ENCODE assay signal across 2 cellular contexts in the genomic region with DNA sequence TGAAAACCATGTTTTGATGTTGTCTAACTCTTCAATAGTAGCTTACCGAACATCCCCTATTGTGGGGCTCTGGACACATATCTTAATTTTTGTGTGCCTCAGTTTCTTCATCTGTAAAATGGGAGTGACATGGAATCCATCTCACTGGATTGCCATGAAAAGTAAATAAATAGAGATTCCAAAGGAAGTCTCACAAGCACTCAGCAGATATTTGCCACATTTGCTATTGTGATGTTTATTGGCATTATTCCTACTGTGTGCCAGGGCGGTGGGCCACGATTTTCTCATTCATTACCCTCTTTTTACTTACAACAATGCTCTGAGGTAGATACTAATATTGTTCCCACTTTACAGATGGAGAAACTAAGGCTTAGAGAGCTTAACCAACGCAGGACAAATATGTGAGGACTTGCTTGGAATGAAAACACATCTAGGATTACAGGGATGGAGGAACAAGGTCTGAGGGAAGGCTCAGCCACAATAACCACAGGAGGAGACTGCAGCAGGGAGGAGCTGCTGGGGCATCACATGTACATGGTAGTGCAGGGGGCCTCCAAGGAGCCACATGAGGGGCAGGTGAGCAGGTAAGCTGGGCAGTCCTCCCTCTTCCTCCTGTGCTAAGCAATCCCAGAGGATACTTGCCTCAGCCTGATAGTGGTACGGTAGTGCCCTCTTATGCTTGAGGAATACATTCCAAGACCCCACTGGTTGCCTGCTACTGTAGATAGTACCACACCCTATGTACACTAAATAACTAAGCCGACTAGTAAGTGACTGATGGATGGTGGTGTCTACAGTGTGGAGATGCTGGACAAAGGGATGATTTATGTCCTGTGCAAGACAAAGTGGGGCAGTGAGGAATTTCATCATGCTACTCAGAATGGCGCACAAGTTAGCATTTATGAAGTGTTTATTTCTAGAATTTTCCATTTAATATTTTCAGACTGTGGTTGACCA.
TF ChIP-seq lines count a peak whose summit lies in the region.

No MANE protein-coding gene starts in this region.

TF ChIP-seq in A549, 52 proteins besides CTCF, POLR2A, EP300 and RAD21 (continued from another document):
- TF ChIP-seq, protein P1, sequence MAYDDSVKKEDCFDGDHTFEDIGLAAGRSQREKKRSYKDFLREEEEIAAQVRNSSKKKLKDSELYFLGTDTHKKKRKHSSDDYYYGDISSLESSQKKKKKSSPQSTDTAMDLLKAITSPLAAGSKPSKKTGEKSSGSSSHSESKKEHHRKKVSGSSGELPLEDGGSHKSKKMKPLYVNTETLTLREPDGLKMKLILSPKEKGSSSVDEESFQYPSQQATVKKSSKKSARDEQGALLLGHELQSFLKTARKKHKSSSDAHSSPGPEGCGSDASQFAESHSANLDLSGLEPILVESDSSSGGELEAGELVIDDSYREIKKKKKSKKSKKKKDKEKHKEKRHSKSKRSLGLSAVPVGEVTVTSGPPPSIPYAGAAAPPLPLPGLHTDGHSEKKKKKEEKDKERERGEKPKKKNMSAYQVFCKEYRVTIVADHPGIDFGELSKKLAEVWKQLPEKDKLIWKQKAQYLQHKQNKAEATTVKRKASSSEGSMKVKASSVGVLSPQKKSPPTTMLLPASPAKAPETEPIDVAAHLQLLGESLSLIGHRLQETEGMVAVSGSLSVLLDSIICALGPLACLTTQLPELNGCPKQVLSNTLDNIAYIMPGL (CRISPR knock-in tag; IDR thresholded peaks at IDR 0.05; ENCODE audit: borderline replicate concordance) = no peak
- TF ChIP-seq HOXA7 (CRISPR knock-in tag; IDR thresholded peaks at IDR 0.05) (no peak), RNF2 (IDR thresholded peaks at IDR 0.05; ENCODE audit: borderline replicate concordance, low read depth) (no peak), EHMT2 (IDR thresholded peaks at IDR 0.05; ENCODE audit: low read depth) (no peak), NPAS2 (CRISPR knock-in tag; IDR thresholded peaks at IDR 0.05; ENCODE audit: borderline replicate concordance) (no peak), NR3C1 (IDR thresholded peaks at IDR 0.05) (no peak), CBX8 (IDR thresholded peaks at IDR 0.05) (no peak), JUN (IDR thresholded peaks at IDR 0.05) (no peak; a peak in 1 of 5 replicates), HOXB13 (CRISPR knock-in tag; IDR thresholded peaks at IDR 0.05; ENCODE audit: low read depth) (no peak), ZNF302 (CRISPR knock-in tag; IDR thresholded peaks at IDR 0.05) (no peak), FOXS1 (CRISPR knock-in tag; IDR thresholded peaks at IDR 0.05) (no peak), RCOR1 (IDR thresholded peaks at IDR 0.05; ENCODE audit: low read depth, low read length) (no peak), ZFP36 (IDR thresholded peaks at IDR 0.05; ENCODE audit: borderline replicate concordance, partially characterized antibody) (no peak), MAZ (IDR thresholded peaks at IDR 0.05; ENCODE audit: borderline replicate concordance, low read depth, low read length) (no peak), GATA3 (IDR thresholded peaks at IDR 0.05; ENCODE audit: borderline replicate concordance) (peak; percentile 75), ZSCAN20 (CRISPR knock-in tag; IDR thresholded peaks at IDR 0.05) (no peak), KDM1A (IDR thresholded peaks at IDR 0.05; ENCODE audit: low read depth) (peak; percentile 96), EHF (CRISPR knock-in tag; IDR thresholded peaks at IDR 0.05) (no peak), HDAC2 (IDR thresholded peaks at IDR 0.05) (peak; percentile 78)
- TF ChIP-seq, protein P2, sequence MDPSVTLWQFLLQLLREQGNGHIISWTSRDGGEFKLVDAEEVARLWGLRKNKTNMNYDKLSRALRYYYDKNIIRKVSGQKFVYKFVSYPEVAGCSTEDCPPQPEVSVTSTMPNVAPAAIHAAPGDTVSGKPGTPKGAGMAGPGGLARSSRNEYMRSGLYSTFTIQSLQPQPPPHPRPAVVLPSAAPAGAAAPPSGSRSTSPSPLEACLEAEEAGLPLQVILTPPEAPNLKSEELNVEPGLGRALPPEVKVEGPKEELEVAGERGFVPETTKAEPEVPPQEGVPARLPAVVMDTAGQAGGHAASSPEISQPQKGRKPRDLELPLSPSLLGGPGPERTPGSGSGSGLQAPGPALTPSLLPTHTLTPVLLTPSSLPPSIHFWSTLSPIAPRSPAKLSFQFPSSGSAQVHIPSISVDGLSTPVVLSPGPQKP (IDR thresholded peaks at IDR 0.05; ENCODE audit: low read depth, low read length) = no peak
- TF ChIP-seq, protein P3, sequence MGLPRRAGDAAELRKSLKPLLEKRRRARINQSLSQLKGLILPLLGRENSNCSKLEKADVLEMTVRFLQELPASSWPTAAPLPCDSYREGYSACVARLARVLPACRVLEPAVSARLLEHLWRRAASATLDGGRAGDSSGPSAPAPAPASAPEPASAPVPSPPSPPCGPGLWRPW (IDR thresholded peaks at IDR 0.05) = no peak
- TF ChIP-seq, protein P4, sequence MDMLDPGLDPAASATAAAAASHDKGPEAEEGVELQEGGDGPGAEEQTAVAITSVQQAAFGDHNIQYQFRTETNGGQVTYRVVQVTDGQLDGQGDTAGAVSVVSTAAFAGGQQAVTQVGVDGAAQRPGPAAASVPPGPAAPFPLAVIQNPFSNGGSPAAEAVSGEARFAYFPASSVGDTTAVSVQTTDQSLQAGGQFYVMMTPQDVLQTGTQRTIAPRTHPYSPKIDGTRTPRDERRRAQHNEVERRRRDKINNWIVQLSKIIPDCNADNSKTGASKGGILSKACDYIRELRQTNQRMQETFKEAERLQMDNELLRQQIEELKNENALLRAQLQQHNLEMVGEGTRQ (IDR thresholded peaks at IDR 0.05) = no peak

TF ChIP-seq in K562, 482 proteins besides CTCF, POLR2A, EP300 and RAD21 (continued from another document and continues in another):
- TF ChIP-seq, protein P5, sequence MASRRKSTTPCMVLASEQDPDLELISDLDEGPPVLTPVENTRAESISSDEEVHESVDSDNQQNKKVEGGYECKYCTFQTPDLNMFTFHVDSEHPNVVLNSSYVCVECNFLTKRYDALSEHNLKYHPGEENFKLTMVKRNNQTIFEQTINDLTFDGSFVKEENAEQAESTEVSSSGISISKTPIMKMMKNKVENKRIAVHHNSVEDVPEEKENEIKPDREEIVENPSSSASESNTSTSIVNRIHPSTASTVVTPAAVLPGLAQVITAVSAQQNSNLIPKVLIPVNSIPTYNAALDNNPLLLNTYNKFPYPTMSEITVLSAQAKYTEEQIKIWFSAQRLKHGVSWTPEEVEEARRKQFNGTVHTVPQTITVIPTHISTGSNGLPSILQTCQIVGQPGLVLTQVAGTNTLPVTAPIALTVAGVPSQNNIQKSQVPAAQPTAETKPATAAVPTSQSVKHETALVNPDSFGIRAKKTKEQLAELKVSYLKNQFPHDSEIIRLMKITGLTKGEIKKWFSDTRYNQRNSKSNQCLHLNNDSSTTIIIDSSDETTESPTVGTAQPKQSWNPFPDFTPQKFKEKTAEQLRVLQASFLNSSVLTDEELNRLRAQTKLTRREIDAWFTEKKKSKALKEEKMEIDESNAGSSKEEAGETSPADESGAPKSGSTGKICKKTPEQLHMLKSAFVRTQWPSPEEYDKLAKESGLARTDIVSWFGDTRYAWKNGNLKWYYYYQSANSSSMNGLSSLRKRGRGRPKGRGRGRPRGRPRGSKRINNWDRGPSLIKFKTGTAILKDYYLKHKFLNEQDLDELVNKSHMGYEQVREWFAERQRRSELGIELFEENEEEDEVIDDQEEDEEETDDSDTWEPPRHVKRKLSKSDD (conservative IDR thresholded peaks at IDR 0.05; ENCODE audit: low read length) = no peak
- TF ChIP-seq ZFP36 (IDR thresholded peaks at IDR 0.05; ENCODE audit: low read depth, low read length, partially characterized antibody) = no peak
- peak; percentile 55; the same call in 1 of the 2 replicates for TF ChIP-seq CTBP1 (IDR thresholded peaks at IDR 0.05; ENCODE audit: borderline replicate concordance)
- TF ChIP-seq, protein P6, sequence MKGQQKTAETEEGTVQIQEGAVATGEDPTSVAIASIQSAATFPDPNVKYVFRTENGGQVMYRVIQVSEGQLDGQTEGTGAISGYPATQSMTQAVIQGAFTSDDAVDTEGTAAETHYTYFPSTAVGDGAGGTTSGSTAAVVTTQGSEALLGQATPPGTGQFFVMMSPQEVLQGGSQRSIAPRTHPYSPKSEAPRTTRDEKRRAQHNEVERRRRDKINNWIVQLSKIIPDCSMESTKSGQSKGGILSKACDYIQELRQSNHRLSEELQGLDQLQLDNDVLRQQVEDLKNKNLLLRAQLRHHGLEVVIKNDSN (CRISPR knock-in tag; IDR thresholded peaks at IDR 0.05) = no peak
- TF ChIP-seq ARID1B (IDR thresholded peaks at IDR 0.05) = peak; percentile 40; the same call in 1 of the 2 replicates
- no peak for TF ChIP-seq ARID2 (IDR thresholded peaks at IDR 0.05)
- TF ChIP-seq, protein P7, sequence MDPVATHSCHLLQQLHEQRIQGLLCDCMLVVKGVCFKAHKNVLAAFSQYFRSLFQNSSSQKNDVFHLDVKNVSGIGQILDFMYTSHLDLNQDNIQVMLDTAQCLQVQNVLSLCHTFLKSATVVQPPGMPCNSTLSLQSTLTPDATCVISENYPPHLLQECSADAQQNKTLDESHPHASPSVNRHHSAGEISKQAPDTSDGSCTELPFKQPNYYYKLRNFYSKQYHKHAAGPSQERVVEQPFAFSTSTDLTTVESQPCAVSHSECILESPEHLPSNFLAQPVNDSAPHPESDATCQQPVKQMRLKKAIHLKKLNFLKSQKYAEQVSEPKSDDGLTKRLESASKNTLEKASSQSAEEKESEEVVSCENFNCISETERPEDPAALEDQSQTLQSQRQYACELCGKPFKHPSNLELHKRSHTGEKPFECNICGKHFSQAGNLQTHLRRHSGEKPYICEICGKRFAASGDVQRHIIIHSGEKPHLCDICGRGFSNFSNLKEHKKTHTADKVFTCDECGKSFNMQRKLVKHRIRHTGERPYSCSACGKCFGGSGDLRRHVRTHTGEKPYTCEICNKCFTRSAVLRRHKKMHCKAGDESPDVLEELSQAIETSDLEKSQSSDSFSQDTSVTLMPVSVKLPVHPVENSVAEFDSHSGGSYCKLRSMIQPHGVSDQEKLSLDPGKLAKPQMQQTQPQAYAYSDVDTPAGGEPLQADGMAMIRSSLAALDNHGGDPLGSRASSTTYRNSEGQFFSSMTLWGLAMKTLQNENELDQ (CRISPR knock-in tag; IDR thresholded peaks at IDR 0.05; ENCODE audit: borderline replicate concordance) = no peak
- TF ChIP-seq CXXC5 (CRISPR knock-in tag; IDR thresholded peaks at IDR 0.05) = peak; percentile 17; the same call in 1 of the 2 replicates
- TF ChIP-seq HDAC3 (IDR thresholded peaks at IDR 0.05; ENCODE audit: borderline replicate concordance, partially characterized antibody) = no peak
- TF ChIP-seq ELF2 (CRISPR knock-in tag; IDR thresholded peaks at IDR 0.05) = no peak
- no peak for TF ChIP-seq SREBF1 (IDR thresholded peaks at IDR 0.05; ENCODE audit: borderline replicate concordance, low read depth, low read length)
- TF ChIP-seq, protein P8, sequence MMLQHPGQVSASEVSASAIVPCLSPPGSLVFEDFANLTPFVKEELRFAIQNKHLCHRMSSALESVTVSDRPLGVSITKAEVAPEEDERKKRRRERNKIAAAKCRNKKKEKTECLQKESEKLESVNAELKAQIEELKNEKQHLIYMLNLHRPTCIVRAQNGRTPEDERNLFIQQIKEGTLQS (IDR thresholded peaks at IDR 0.05) = peak; percentile 70; the same call in 1 of the 2 replicates
- TF ChIP-seq, protein P8 (CRISPR knock-in tag; conservative IDR thresholded peaks at IDR 0.05) = no peak
- TF ChIP-seq, protein P9, sequence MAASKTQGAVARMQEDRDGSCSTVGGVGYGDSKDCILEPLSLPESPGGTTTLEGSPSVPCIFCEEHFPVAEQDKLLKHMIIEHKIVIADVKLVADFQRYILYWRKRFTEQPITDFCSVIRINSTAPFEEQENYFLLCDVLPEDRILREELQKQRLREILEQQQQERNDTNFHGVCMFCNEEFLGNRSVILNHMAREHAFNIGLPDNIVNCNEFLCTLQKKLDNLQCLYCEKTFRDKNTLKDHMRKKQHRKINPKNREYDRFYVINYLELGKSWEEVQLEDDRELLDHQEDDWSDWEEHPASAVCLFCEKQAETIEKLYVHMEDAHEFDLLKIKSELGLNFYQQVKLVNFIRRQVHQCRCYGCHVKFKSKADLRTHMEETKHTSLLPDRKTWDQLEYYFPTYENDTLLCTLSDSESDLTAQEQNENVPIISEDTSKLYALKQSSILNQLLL (CRISPR knock-in tag; IDR thresholded peaks at IDR 0.05; ENCODE audit: borderline replicate concordance) = no peak
- no peak for TF ChIP-seq PCBP1 (IDR thresholded peaks at IDR 0.05; ENCODE audit: low read depth, low read length, poor library complexity, severe bottlenecking)
- no peak for TF ChIP-seq ZNF12 (CRISPR knock-in tag; IDR thresholded peaks at IDR 0.05)
- TF ChIP-seq ZNF217 (CRISPR knock-in tag; IDR thresholded peaks at IDR 0.05) = no peak
- TF ChIP-seq RB1 (IDR thresholded peaks at IDR 0.05; ENCODE audit: low read depth) = no peak
- TF ChIP-seq CEBPG (CRISPR knock-in tag; IDR thresholded peaks at IDR 0.05) = no peak; the same call in 1 of the 2 replicates
- peak; percentile 12 to 66; a peak in 2 of 4 replicates for TF ChIP-seq CEBPG (tag; conservative IDR thresholded peaks at IDR 0.05 in 1 of 2, IDR thresholded peaks at IDR 0.05 in 1 of 2)
- no peak for TF ChIP-seq HDAC2 (IDR thresholded peaks at IDR 0.05)
- TF ChIP-seq ZNF444 (CRISPR knock-in tag; IDR thresholded peaks at IDR 0.05) = no peak
- TF ChIP-seq, protein P10, sequence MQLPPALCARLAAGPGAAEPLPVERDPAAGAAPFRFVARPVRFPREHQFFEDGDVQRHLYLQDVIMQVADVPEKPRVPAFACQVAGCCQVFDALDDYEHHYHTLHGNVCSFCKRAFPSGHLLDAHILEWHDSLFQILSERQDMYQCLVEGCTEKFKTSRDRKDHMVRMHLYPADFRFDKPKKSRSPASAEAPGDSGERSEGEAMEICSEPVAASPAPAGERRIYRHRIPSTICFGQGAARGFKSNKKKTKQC (CRISPR knock-in tag; IDR thresholded peaks at IDR 0.05) = no peak
- TF ChIP-seq, protein P11, sequence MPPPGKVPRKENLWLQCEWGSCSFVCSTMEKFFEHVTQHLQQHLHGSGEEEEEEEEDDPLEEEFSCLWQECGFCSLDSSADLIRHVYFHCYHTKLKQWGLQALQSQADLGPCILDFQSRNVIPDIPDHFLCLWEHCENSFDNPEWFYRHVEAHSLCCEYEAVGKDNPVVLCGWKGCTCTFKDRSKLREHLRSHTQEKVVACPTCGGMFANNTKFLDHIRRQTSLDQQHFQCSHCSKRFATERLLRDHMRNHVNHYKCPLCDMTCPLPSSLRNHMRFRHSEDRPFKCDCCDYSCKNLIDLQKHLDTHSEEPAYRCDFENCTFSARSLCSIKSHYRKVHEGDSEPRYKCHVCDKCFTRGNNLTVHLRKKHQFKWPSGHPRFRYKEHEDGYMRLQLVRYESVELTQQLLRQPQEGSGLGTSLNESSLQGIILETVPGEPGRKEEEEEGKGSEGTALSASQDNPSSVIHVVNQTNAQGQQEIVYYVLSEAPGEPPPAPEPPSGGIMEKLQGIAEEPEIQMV (tag; conservative IDR thresholded peaks at IDR 0.05; ENCODE audit: low read depth) = no peak
- TF ChIP-seq, protein P12, sequence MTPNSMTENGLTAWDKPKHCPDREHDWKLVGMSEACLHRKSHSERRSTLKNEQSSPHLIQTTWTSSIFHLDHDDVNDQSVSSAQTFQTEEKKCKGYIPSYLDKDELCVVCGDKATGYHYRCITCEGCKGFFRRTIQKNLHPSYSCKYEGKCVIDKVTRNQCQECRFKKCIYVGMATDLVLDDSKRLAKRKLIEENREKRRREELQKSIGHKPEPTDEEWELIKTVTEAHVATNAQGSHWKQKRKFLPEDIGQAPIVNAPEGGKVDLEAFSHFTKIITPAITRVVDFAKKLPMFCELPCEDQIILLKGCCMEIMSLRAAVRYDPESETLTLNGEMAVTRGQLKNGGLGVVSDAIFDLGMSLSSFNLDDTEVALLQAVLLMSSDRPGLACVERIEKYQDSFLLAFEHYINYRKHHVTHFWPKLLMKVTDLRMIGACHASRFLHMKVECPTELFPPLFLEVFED (CRISPR knock-in tag; conservative IDR thresholded peaks at IDR 0.05) = no peak
- no peak for TF ChIP-seq FOXJ2 (tag; IDR thresholded peaks at IDR 0.05)
